23 cellular contexts compared by ENCODE assay signal in the genomic region with DNA sequence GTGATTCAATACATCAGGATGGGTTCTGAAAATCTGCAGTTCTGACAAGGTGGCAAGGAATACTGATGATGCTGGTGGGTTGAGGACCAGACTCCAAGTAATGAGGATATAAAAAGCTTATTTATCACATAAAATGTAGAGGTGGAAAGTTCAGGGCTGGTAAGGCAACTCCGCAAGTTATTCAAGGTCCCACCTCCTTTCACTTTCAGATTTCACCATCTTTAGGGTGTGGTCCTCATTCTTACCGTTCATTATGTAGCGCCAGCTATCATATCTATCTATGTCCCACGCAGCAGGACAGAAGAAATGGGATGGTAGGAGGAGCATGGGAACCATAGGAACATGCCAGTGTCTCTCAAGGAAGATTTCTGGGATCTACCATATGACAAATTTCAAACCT.
DNase-seq lines count a peak whose midpoint lies in the region; ATAC-seq, FAIRE-seq and TF ChIP-seq lines count a peak whose summit lies in the region.
"Had no signal": no experiment of that assay in that cellular context is flagged by ENCODE, and none has a peak within 500 bp of the region (broad histone marks: within the 10 kb centered on the region; RNA-seq: fewer than 3 reads in every experiment).

No MANE protein-coding gene starts in this region.

- no peaks in the 10 kb centered on the region for H3K9me1 ChIP-seq in keratinocyte (ENCODE audit: control insufficient read depth, extremely low read depth, insufficient read depth, low read length)

- H3K27ac Mint-ChIP-seq in CD4-positive, CD25-positive, alpha-beta regulatory T cell = no peak overlapping the region
- peak overlapping the region in 2 of 8 donors; percentile 40 to 52 for H3K27ac Mint-ChIP-seq in CD8-positive, alpha-beta memory T cell
- H3K27ac Mint-ChIP-seq in activated CD8-positive, alpha-beta T cell treated with anti-CD3 and anti-CD28 coated beads, Interleukin-2, amount 10 ng/mL, durations not matched to agents 7 days and 5 days = no peak overlapping the region
- H3K27ac Mint-ChIP-seq in type B pancreatic cell = no peak overlapping the region

- no peaks in the 10 kb centered on the region for H3K36me3 ChIP-seq in CD4-positive, CD25-positive, alpha-beta regulatory T cell (ENCODE audit: control insufficient read depth, insufficient read depth, low read length)
- H3K36me3 ChIP-seq in CD8-positive, alpha-beta memory T cell (ENCODE audit: insufficient read depth, low read length) = no peaks in the 10 kb centered on the region
- H3K36me3 ChIP-seq in keratinocyte (ENCODE audit: control insufficient read depth in 2 of 2, extremely low read depth in 1 of 2, insufficient read depth in 2 of 2, low read length in 2 of 2) = peaks cover 0 to 10% of the 10 kb centered on the region in 2 experiments
- H3K36me3 ChIP-seq: SJSA1 had no signal

- peaks cover 0 to 4% (median 0%) of the 10 kb centered on the region in 7 donors for H3K9me3 Mint-ChIP-seq in CD4-positive, CD25-positive, alpha-beta regulatory T cell
- H3K9me3 Mint-ChIP-seq in CD8-positive, alpha-beta memory T cell = no peaks in the 10 kb centered on the region
- peaks cover 4% of the 10 kb centered on the region for H3K9me3 Mint-ChIP-seq in activated CD8-positive, alpha-beta T cell treated with anti-CD3 and anti-CD28 coated beads, Interleukin-2, amount 10 ng/mL, durations not matched to agents 7 days and 5 days (ENCODE audit: insufficient read depth)
- H3K9me3 Mint-ChIP-seq in type B pancreatic cell = peaks cover 10% of the 10 kb centered on the region

- H3K9me3 ChIP-seq in CD4-positive, CD25-positive, alpha-beta regulatory T cell (ENCODE audit: control insufficient read depth in 2 of 2, low read length in 2 of 2) = no peaks in the 10 kb centered on the region
- H3K9me3 ChIP-seq in CD8-positive, alpha-beta memory T cell (ENCODE audit: low read length) = no peaks in the 10 kb centered on the region
- H3K9me3 ChIP-seq in keratinocyte (ENCODE audit: control insufficient read depth, low read depth, low read length) = no peaks in the 10 kb centered on the region
- H3K9me3 ChIP-seq: A549, SJSA1 had no signal

- POLR2A ChIA-PET in CD8-positive, alpha-beta memory T cell (lab: Charles Lee) = no interaction called here
- POLR2A ChIA-PET in activated CD8-positive, alpha-beta T cell treated with anti-CD3 and anti-CD28 coated beads, Interleukin-2, amount 10 ng/mL, durations not matched to agents 7 days and 5 days (lab: Charles Lee) = no interaction called here

- TF ChIP-seq CTCF in keratinocyte (optimal IDR thresholded peaks at IDR 0.05 in 1 of 3, IDR thresholded peaks at IDR 0.05 in 1 of 3, conservative IDR thresholded peaks at IDR 0.05 in 1 of 3; ENCODE audit: extremely low read depth in 1 of 3, insufficient read depth in 2 of 3, low read length in 3 of 3) = no peak
- TF ChIP-seq CTCF in type B pancreatic cell (conservative IDR thresholded peaks at IDR 0.05) = no peak

- CTCF ChIA-PET in CD8-positive, alpha-beta memory T cell (lab: Charles Lee) = no interaction called here
- CTCF ChIA-PET in activated CD8-positive, alpha-beta T cell treated with anti-CD3 and anti-CD28 coated beads, Interleukin-2, amount 10 ng/mL, durations not matched to agents 7 days and 5 days (lab: Charles Lee) = interaction anchor here (1.1 to 1.5 kb wide), 2 partner anchors 11 to 24 kb away, joined by 3 to 4 read pairs; no protein-coding TSS in a partner anchor

- no peaks in the 10 kb centered on the region for H3K27me3 ChIP-seq in CD4-positive, CD25-positive, alpha-beta regulatory T cell (ENCODE audit: control insufficient read depth, insufficient read depth, low read length)
- H3K27me3 ChIP-seq in CD8-positive, alpha-beta memory T cell (ENCODE audit: insufficient read depth, low read length, poor library complexity, severe bottlenecking) = no peaks in the 10 kb centered on the region
- H3K27me3 ChIP-seq in keratinocyte (ENCODE audit: control insufficient read depth, extremely low read depth, insufficient read depth, low read length) = no peaks in the 10 kb centered on the region
- H3K27me3 ChIP-seq: SJSA1 had no signal

- no peak overlapping the region for H2AFZ ChIP-seq in keratinocyte (ENCODE audit: control insufficient read depth, low read length)
- H2AFZ ChIP-seq: PC-9 had no signal

- H3K27me3 Mint-ChIP-seq in CD4-positive, CD25-positive, alpha-beta regulatory T cell = no peaks in the 10 kb centered on the region
- peaks cover 0 to 2% of the 10 kb centered on the region in 2 donors for H3K27me3 Mint-ChIP-seq in CD8-positive, alpha-beta memory T cell
- H3K27me3 Mint-ChIP-seq in activated CD8-positive, alpha-beta T cell treated with anti-CD3 and anti-CD28 coated beads, Interleukin-2, amount 10 ng/mL, durations not matched to agents 7 days and 5 days (ENCODE audit: low read depth) = no peaks in the 10 kb centered on the region
- no peaks in the 10 kb centered on the region for H3K27me3 Mint-ChIP-seq in type B pancreatic cell

- no peak for ATAC-seq in CD4-positive, CD25-positive, alpha-beta regulatory T cell (ENCODE audit: low read depth in 2 of 2)
- peak; percentile 27 for ATAC-seq in activated CD8-positive, alpha-beta T cell treated with anti-CD3 and anti-CD28 coated beads, Interleukin-2, amount 10 ng/mL, durations not matched to agents 7 days and 5 days
- ATAC-seq in GM21737 (IDR thresholded peaks at IDR 0.05; ENCODE audit: unreplicated experiment) (no peak), HG03095 (IDR thresholded peaks at IDR 0.05; ENCODE audit: unreplicated experiment) (no peak)
- ATAC-seq: A549, Right ventricle myocardium inferior had no signal

- peaks cover 68% of the 10 kb centered on the region for H3K79me2 ChIP-seq in keratinocyte (ENCODE audit: control insufficient read depth, insufficient read depth, low read length)

- H3K4me3 ChIP-seq in CD4-positive, CD25-positive, alpha-beta regulatory T cell (ENCODE audit: low read depth, low read length) = peak overlapping the region; percentile 29
- no peak overlapping the region for H3K4me3 ChIP-seq in CD8-positive, alpha-beta memory T cell (ENCODE audit: low read length)
- H3K4me3 ChIP-seq in keratinocyte (ENCODE audit: control insufficient read depth in 2 of 3, extremely low read depth in 1 of 3, insufficient read depth in 2 of 3, low read depth in 1 of 3, low read length in 3 of 3) = no peak overlapping the region
- H3K4me3 ChIP-seq: A549, PC-9, SJSA1 had no signal

- FAIRE-seq in keratinocyte (lab: Jason Lieb, UNC) = no peak
- FAIRE-seq: A549, D721Med had no signal

- H3K36me3 Mint-ChIP-seq in CD4-positive, CD25-positive, alpha-beta regulatory T cell = peaks cover 19% of the 10 kb centered on the region
- peaks cover 0 to 17% (median 3%) of the 10 kb centered on the region in 3 donors for H3K36me3 Mint-ChIP-seq in CD8-positive, alpha-beta memory T cell
- H3K36me3 Mint-ChIP-seq in activated CD8-positive, alpha-beta T cell treated with anti-CD3 and anti-CD28 coated beads, Interleukin-2, amount 10 ng/mL, durations not matched to agents 7 days and 5 days (ENCODE audit: low read depth) = peaks cover 16% of the 10 kb centered on the region
- no peaks in the 10 kb centered on the region for H3K36me3 Mint-ChIP-seq in type B pancreatic cell

- H3K4me3 Mint-ChIP-seq in CD4-positive, CD25-positive, alpha-beta regulatory T cell = peak overlapping the region in 1 of 4 donors; percentile 55
- H3K4me3 Mint-ChIP-seq in CD8-positive, alpha-beta memory T cell = peak overlapping the region in 4 of 7 donors; percentile 13 to 59 (median 47)
- no peak overlapping the region for H3K4me3 Mint-ChIP-seq in activated CD8-positive, alpha-beta T cell treated with anti-CD3 and anti-CD28 coated beads, Interleukin-2, amount 10 ng/mL, durations not matched to agents 7 days and 5 days
- H3K4me3 Mint-ChIP-seq in type B pancreatic cell = no peak overlapping the region

- H3K9ac ChIP-seq in keratinocyte (ENCODE audit: control insufficient read depth, extremely low read depth, insufficient read depth, low read length) = no peak overlapping the region

- no peaks in the 10 kb centered on the region for H4K20me1 ChIP-seq in keratinocyte (ENCODE audit: control insufficient read depth, extremely low read depth, insufficient read depth, low read length)

- no peaks in the 10 kb centered on the region for H3K4me1 ChIP-seq in CD4-positive, CD25-positive, alpha-beta regulatory T cell (ENCODE audit: control insufficient read depth, insufficient read depth, low read length, poor library complexity, severe bottlenecking)
- no peaks in the 10 kb centered on the region for H3K4me1 ChIP-seq in CD8-positive, alpha-beta memory T cell (ENCODE audit: insufficient read depth, low read length)
- peaks cover 36% of the 10 kb centered on the region for H3K4me1 ChIP-seq in keratinocyte (ENCODE audit: control insufficient read depth, extremely low read depth, insufficient read depth, low read length)

- DNase-seq in CD4-positive, CD25-positive, alpha-beta regulatory T cell = peak in 1 of 3 donors; percentile 29
- DNase-seq in CD8-positive, alpha-beta memory T cell = no peak
- no peak for DNase-seq in activated CD8-positive, alpha-beta T cell treated with anti-CD3 and anti-CD28 coated beads, Interleukin-2, amount 10 ng/mL, durations not matched to agents 7 days and 5 days
- DNase-seq in keratinocyte (ENCODE audit: low read depth, low spot score) (no peak), type B pancreatic cell (ENCODE audit: extremely low spot score, unreplicated experiment) (no peak)
- DNase-seq: C1 segment of cervical spinal cord; GOT3; HCEC 1CT; KBM-7; NCI-H1105 treated with DMSO at 0.1 percent for 48 hours; NCI-H146; NCI-H1930; NCI-H2107; NCI-H524; NCI-H774; NK-92 treated with Interleukin-12 subunit alpha and Interleukin-12 subunit beta, amount 100 ng/mL, for 24 hours; PC-9 had no signal

- H3K4me2 ChIP-seq in keratinocyte (ENCODE audit: control insufficient read depth, extremely low read depth, insufficient read depth, low read depth, low read length) = no peak overlapping the region
- H3K4me2 ChIP-seq: A549, PC-9 had no signal

- dilution Hi-C loops in keratinocyte (cut with MboI; ENCODE audit: extremely low pct_ligation_motif_present, low sequenced_read_pairs) = no loop called here

- H3K27ac ChIP-seq in CD4-positive, CD25-positive, alpha-beta regulatory T cell (ENCODE audit: insufficient read depth, low read length, poor library complexity, severe bottlenecking) = no peak overlapping the region
- H3K27ac ChIP-seq in CD8-positive, alpha-beta memory T cell (ENCODE audit: low read depth, low read length) = no peak overlapping the region
- H3K27ac ChIP-seq in keratinocyte (ENCODE audit: control insufficient read depth, insufficient read depth, low read length) = peak overlapping the region; percentile 63
- H3K27ac ChIP-seq: A549, PC-9, SJSA1 had no signal

- H3K4me1 Mint-ChIP-seq in CD4-positive, CD25-positive, alpha-beta regulatory T cell = peaks cover 4 to 27% (median 8%) of the 10 kb centered on the region in 4 donors
- peaks cover 9 to 21% (median 9%) of the 10 kb centered on the region in 3 donors for H3K4me1 Mint-ChIP-seq in CD8-positive, alpha-beta memory T cell
- peaks cover 13% of the 10 kb centered on the region for H3K4me1 Mint-ChIP-seq in activated CD8-positive, alpha-beta T cell treated with anti-CD3 and anti-CD28 coated beads, Interleukin-2, amount 10 ng/mL, durations not matched to agents 7 days and 5 days (ENCODE audit: low read depth)
- H3K4me1 Mint-ChIP-seq in type B pancreatic cell (ENCODE audit: unreplicated experiment) = no peaks in the 10 kb centered on the region

Comparison
In these comparisons a context has a peak if more than half of its experiments do, and no peak if none do; other contexts are left out.
1. H3K4me3 Mint-ChIP-seq: peak in CD8-positive, alpha-beta memory T cell (4 of 7); none in activated CD8-positive, alpha-beta T cell treated with anti-CD3 and anti-CD28 coated beads, Interleukin-2, amount 10 ng/mL, durations not matched to agents 7 days and 5 days (single experiment) and type B pancreatic cell (single experiment).